In genomic region chr14:24213866-24214652, GRCh38 we compare ENCODE assay signal across 8 cellular contexts. TPM values are rescaled to one million over a fixed set of nuclear protein-coding genes. Genes with fewer than 3 reads are reported as not detected.
A peak's percentile ranks its signal among the peaks of the same experiment; 100 is the strongest.
DNase-seq lines count a peak whose midpoint lies in the region; ATAC-seq and TF ChIP-seq lines count a peak whose summit lies in the region.

No MANE protein-coding gene starts in this region.

- peak overlapping the region; percentile 97 for H3K4me3 Mint-ChIP-seq in HFFc6
- peak overlapping the region; percentile 87 for H3K4me3 Mint-ChIP-seq in activated CD8-positive, alpha-beta T cell treated with anti-CD3 and anti-CD28 coated beads, Interleukin-2, amount 10 ng/mL, durations not matched to agents 7 days and 5 days

- peak overlapping the region; percentile 99 for H3K27ac ChIP-seq in hepatocyte
- peak overlapping the region; percentile 99 for H3K27ac ChIP-seq in smooth muscle cell (ENCODE audit: low read depth)

- H3K36me3 Mint-ChIP-seq in HFFc6 (ENCODE audit: low read depth): peaks cover 20% of the 10 kb centered on the region; the same call in 1 of the 2 replicates
- H3K36me3 Mint-ChIP-seq in activated CD8-positive, alpha-beta T cell treated with anti-CD3 and anti-CD28 coated beads, Interleukin-2, amount 10 ng/mL, durations not matched to agents 7 days and 5 days (ENCODE audit: low read depth): peaks cover 56% of the 10 kb centered on the region

- H3K9me2 ChIP-seq in hepatocyte (replicated peaks; ENCODE audit: insufficient read depth): no peaks in the 10 kb centered on the region

- TF ChIP-seq CTCF in HFFc6 (IDR thresholded peaks at IDR 0.05) (peak; percentile 22; the same call in 1 of the 2 replicates), hepatocyte (IDR thresholded peaks at IDR 0.05; ENCODE audit: poor library complexity) (no peak), smooth muscle cell (IDR thresholded peaks at IDR 0.05; ENCODE audit: borderline replicate concordance, insufficient read depth, poor library complexity, severe bottlenecking) (no peak)

- H3K27me3 ChIP-seq in hepatocyte (no peaks in the 10 kb centered on the region), smooth muscle cell (ENCODE audit: low read depth) (no peaks in the 10 kb centered on the region)

- 90% methylated on average over 7 of the region's 7 CpGs for WGBS in hepatocyte (ENCODE audit: low lambda C conversion rate, missing lambda C conversion rate)
- WGBS in smooth muscle cell (ENCODE audit: low lambda C conversion rate): 95% methylated on average over 7 of the region's 7 CpGs

- peaks cover 20% of the 10 kb centered on the region for H3K79me2 ChIP-seq in hepatocyte
- H3K79me2 ChIP-seq in smooth muscle cell (ENCODE audit: low read depth): peaks cover 6% of the 10 kb centered on the region

- peak overlapping the region; percentile 73 for H3K9ac ChIP-seq in smooth muscle cell (ENCODE audit: low read depth)

- H3F3A ChIP-seq in smooth muscle cell (ENCODE audit: low read depth): peaks cover 4% of the 10 kb centered on the region

- H2AFZ ChIP-seq in hepatocyte (peak overlapping the region; percentile 24), smooth muscle cell (ENCODE audit: low read depth) (peak overlapping the region; percentile 20)

- CTCF ChIA-PET in activated CD8-positive, alpha-beta T cell treated with anti-CD3 and anti-CD28 coated beads, Interleukin-2, amount 10 ng/mL, durations not matched to agents 7 days and 5 days (lab: Charles Lee): interaction anchor here (0.6 to 4.0 kb wide), 23 partner anchors 11 to 222 kb away, joined by 3 to 47 read pairs (median 6); partner anchors contain the start of genes CIDEB, DHRS1, IPO4 and IRF9

- POLR2A ChIA-PET in activated CD8-positive, alpha-beta T cell treated with anti-CD3 and anti-CD28 coated beads, Interleukin-2, amount 10 ng/mL, durations not matched to agents 7 days and 5 days (lab: Charles Lee): interaction anchor here (0.6 to 8.8 kb wide), 38 partner anchors 9 to 892 kb away, joined by 3 to 87 read pairs (median 5); partner anchors contain the start of genes ADCY4, CIDEB, DHRS1 and EMC9

- H3K9me3 Mint-ChIP-seq in HFFc6: no peaks in the 10 kb centered on the region
- no peaks in the 10 kb centered on the region for H3K9me3 Mint-ChIP-seq in activated CD8-positive, alpha-beta T cell treated with anti-CD3 and anti-CD28 coated beads, Interleukin-2, amount 10 ng/mL, durations not matched to agents 7 days and 5 days (ENCODE audit: insufficient read depth)

- DNase-seq in HFFc6 (no peak), hepatocyte (ENCODE audit: low spot score) (no peak), smooth muscle cell (lab: John Stamatoyannopoulos, UW; ENCODE audit: unreplicated experiment) (no peak), D341Med (ENCODE audit: low spot score) (no peak), middle frontal gyrus (ENCODE audit: extremely low spot score, low spot score) (no peak)
- DNase-seq in activated CD8-positive, alpha-beta T cell treated with anti-CD3 and anti-CD28 coated beads, Interleukin-2, amount 10 ng/mL, durations not matched to agents 7 days and 5 days: no peak
- no peak for DNase-seq in activated CD4-positive, alpha-beta T cell treated with anti-CD3 and anti-CD28 coated beads for 48 hours

- H3K4me2 ChIP-seq in hepatocyte: peak overlapping the region; percentile 71
- H3K4me2 ChIP-seq in smooth muscle cell: peak overlapping the region; percentile 93

- peaks cover 44% of the 10 kb centered on the region for H3K4me1 Mint-ChIP-seq in HFFc6 (ENCODE audit: low read depth)
- peaks cover 50% of the 10 kb centered on the region for H3K4me1 Mint-ChIP-seq in activated CD8-positive, alpha-beta T cell treated with anti-CD3 and anti-CD28 coated beads, Interleukin-2, amount 10 ng/mL, durations not matched to agents 7 days and 5 days (ENCODE audit: low read depth)

- H3K4me1 ChIP-seq in hepatocyte (ENCODE audit: insufficient read depth) (peaks cover 13% of the 10 kb centered on the region), smooth muscle cell (ENCODE audit: low read depth) (peaks cover 3% of the 10 kb centered on the region)

- peaks cover 2% of the 10 kb centered on the region for H3K27me3 Mint-ChIP-seq in HFFc6 (ENCODE audit: insufficient read depth)
- no peaks in the 10 kb centered on the region for H3K27me3 Mint-ChIP-seq in activated CD8-positive, alpha-beta T cell treated with anti-CD3 and anti-CD28 coated beads, Interleukin-2, amount 10 ng/mL, durations not matched to agents 7 days and 5 days (ENCODE audit: low read depth)

- H3K4me3 ChIP-seq in hepatocyte (no peak overlapping the region), smooth muscle cell (peak overlapping the region; percentile 56)

- H3K36me3 ChIP-seq in hepatocyte (replicated peaks; ENCODE audit: insufficient read depth, low read depth): no peaks in the 10 kb centered on the region
- no peaks in the 10 kb centered on the region for H3K36me3 ChIP-seq in smooth muscle cell (ENCODE audit: low read depth)

- H3K9me3 ChIP-seq in hepatocyte (ENCODE audit: low read depth): no peaks in the 10 kb centered on the region
- H3K9me3 ChIP-seq in smooth muscle cell (replicated peaks; ENCODE audit: low read depth): no peaks in the 10 kb centered on the region

- H4K20me1 ChIP-seq in hepatocyte (ENCODE audit: insufficient read depth, poor library complexity, severe bottlenecking): no peaks in the 10 kb centered on the region
- no peaks in the 10 kb centered on the region for H4K20me1 ChIP-seq in smooth muscle cell (ENCODE audit: low read depth)

- peak overlapping the region; percentile 100 for H3K27ac Mint-ChIP-seq in HFFc6
- H3K27ac Mint-ChIP-seq in activated CD8-positive, alpha-beta T cell treated with anti-CD3 and anti-CD28 coated beads, Interleukin-2, amount 10 ng/mL, durations not matched to agents 7 days and 5 days: peak overlapping the region; percentile 97

- no peak for ATAC-seq in activated CD8-positive, alpha-beta T cell treated with anti-CD3 and anti-CD28 coated beads, Interleukin-2, amount 10 ng/mL, durations not matched to agents 7 days and 5 days
- ATAC-seq in HG03095 (IDR thresholded peaks at IDR 0.05; ENCODE audit: unreplicated experiment): no peak

RNA-seq across cellular contexts. Expression of gene CHMP4A, which starts 0.8 kb away (rescaled TPM):
- 10 to 100 TPM; 32.4 to 41.1 (median 38.8) TPM for total RNA-seq in HFFc6 (2021; fragmentation: NEBNext Ultra II Directional; extraction: Animal tissue kit (Norgen Biotek cat#: 25700))
- total RNA-seq in activated CD8-positive, alpha-beta T cell treated with anti-CD3 and anti-CD28 coated beads, Interleukin-2, amount 10 ng/mL, durations not matched to agents 7 days and 5 days: 10 to 100 TPM; 83.2 to 93.4 TPM
- 25.6 and 40.8 TPM in 2 replicates for total RNA-seq in hepatocyte
- 73.6 and 106 TPM in 2 replicates for polyA plus RNA-seq in hepatocyte
- 29.7 and 32.5 TPM in 2 replicates for total RNA-seq in smooth muscle cell
- 46.8 and 63.9 TPM in 2 replicates for polyA plus RNA-seq in smooth muscle cell

RNA-seq across cellular contexts. Expression of gene MDP1, which starts 1.8 kb away (rescaled TPM):
- 10 to 100 TPM in 5 of 6 experiments, 1 to 10 TPM in 1; 9.8 to 14.4 (median 12.3) TPM for total RNA-seq in HFFc6 (2021; fragmentation: NEBNext Ultra II Directional; extraction: Animal tissue kit (Norgen Biotek cat#: 25700))
- total RNA-seq in activated CD8-positive, alpha-beta T cell treated with anti-CD3 and anti-CD28 coated beads, Interleukin-2, amount 10 ng/mL, durations not matched to agents 7 days and 5 days: 10 to 100 TPM; 16.9 to 18.2 TPM
- total RNA-seq in hepatocyte: 8.0 and 12.2 TPM in 2 replicates
- 16.1 and 20.9 TPM in 2 replicates for polyA plus RNA-seq in hepatocyte
- total RNA-seq in smooth muscle cell: 31.0 and 33.0 TPM in 2 replicates
- 36.8 and 42.3 TPM in 2 replicates for polyA plus RNA-seq in smooth muscle cell

RNA-seq across cellular contexts. Expression of gene TSSK4, which starts 8.6 kb away (rescaled TPM):
- under 1 TPM in 2 of 6 experiments, not detected in 4; 0.16 to 0.45 TPM for total RNA-seq in HFFc6 (2021; fragmentation: NEBNext Ultra II Directional; extraction: Animal tissue kit (Norgen Biotek cat#: 25700))
- total RNA-seq in activated CD8-positive, alpha-beta T cell treated with anti-CD3 and anti-CD28 coated beads, Interleukin-2, amount 10 ng/mL, durations not matched to agents 7 days and 5 days: not detected
- total RNA-seq in hepatocyte (0.84 TPM in 1 of 2 replicates, not detected in the other), smooth muscle cell (0.85 TPM in 1 of 2 replicates, not detected in the other)
- polyA plus RNA-seq in hepatocyte (0.74 and 1.4 TPM in 2 replicates), smooth muscle cell (0.89 and 1.3 TPM in 2 replicates)

RNA-seq across cellular contexts. Expression of gene NEDD8, which starts 18.1 kb away (rescaled TPM):
- 100 to 1,000 TPM; 309 to 401 (median 372) TPM for total RNA-seq in HFFc6 (2021; fragmentation: NEBNext Ultra II Directional; extraction: Animal tissue kit (Norgen Biotek cat#: 25700))
- 100 to 1,000 TPM; 214 to 222 TPM for total RNA-seq in activated CD8-positive, alpha-beta T cell treated with anti-CD3 and anti-CD28 coated beads, Interleukin-2, amount 10 ng/mL, durations not matched to agents 7 days and 5 days
- total RNA-seq in hepatocyte (158 and 162 TPM in 2 replicates), smooth muscle cell (209 and 211 TPM in 2 replicates)
- polyA plus RNA-seq in hepatocyte (326 TPM in 2 replicates), smooth muscle cell (375 and 432 TPM in 2 replicates)

RNA-seq across cellular contexts. Expression of gene GMPR2, which starts 18.7 kb away (rescaled TPM):
- 10 to 100 TPM; 70.6 to 76.7 (median 73.6) TPM for total RNA-seq in HFFc6 (2021; fragmentation: NEBNext Ultra II Directional; extraction: Animal tissue kit (Norgen Biotek cat#: 25700))
- 10 to 100 TPM; 67.2 to 68.4 TPM for total RNA-seq in activated CD8-positive, alpha-beta T cell treated with anti-CD3 and anti-CD28 coated beads, Interleukin-2, amount 10 ng/mL, durations not matched to agents 7 days and 5 days
- total RNA-seq in hepatocyte (70.2 and 83.4 TPM in 2 replicates), smooth muscle cell (38.8 and 65.0 TPM in 2 replicates)
- polyA plus RNA-seq in hepatocyte (62.4 and 69.6 TPM in 2 replicates), smooth muscle cell (43.4 and 55.9 TPM in 2 replicates)
